16 cellular contexts compared by ENCODE assay signal in the genomic region with DNA sequence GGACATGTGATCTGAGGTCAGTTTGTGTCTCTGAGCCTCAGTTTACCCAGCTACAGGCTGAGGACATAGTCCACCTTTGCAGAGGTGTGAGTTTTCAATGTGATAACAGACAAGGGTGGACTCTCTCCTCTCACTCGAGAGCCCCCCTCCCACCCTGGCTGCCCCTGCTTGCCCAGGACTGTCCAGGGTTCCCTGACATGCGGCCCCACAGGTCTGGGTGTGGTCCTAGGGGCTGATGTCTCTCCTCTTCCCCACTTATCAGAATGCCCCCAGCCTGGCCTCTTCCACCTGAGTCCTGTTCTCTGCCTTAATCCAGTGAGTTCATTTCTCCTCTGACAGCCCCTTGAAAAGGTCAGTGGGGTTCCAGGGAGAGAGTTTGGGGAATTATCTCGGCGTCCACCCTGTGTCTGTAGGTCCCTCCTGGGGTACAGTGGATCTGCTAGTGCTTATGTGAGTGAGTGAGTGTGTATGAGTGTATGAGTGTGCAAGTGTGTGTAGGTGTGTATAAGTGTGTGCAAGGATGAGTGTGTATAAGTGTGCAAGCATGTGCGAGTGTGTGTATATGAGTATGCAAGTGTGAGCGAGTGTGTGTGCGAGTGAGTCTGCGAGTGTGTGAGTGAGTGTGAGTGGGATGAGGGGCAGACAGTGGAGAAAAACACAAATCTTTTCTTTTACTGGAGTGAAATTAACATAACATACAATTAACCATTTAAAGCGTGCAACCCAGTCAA.
"Had no signal": no experiment of that assay in that cellular context is flagged by ENCODE, and none has a peak within 500 bp of the region (broad histone marks: within the 10 kb centered on the region; RNA-seq: fewer than 3 reads in every experiment).

No MANE protein-coding gene starts in this region.

- H3K27me3 ChIP-seq: ascending aorta had no signal

- H3K4me1 ChIP-seq: ascending aorta, heart right ventricle, left ventricle myocardium inferior, prostate gland, right lobe of liver had no signal

- H3K9me3 ChIP-seq: ascending aorta, heart right ventricle, left ventricle myocardium inferior, prostate gland, right lobe of liver, thoracic aorta had no signal

- H3K27ac ChIP-seq: ascending aorta, heart right ventricle, left ventricle myocardium inferior, prostate gland, right lobe of liver, thoracic aorta, VCaP had no signal

- H3K4me3 ChIP-seq: ascending aorta, heart right ventricle, left ventricle myocardium inferior, prostate gland, right lobe of liver, thoracic aorta had no signal

- ATAC-seq: activated CD4-positive, alpha-beta T cell treated with anti-CD3 and anti-CD28 coated beads for 36 hours; activated CD8-positive, alpha-beta T cell treated with anti-CD3 and anti-CD28 coated beads, Interleukin-2, amount 10 ng/mL, durations not matched to agents 7 days and 5 days; stimulated activated naive CD8-positive, alpha-beta T cell treated with anti-CD3 and anti-CD28 coated beads, Interleukin-15, amount 100 ng/mL, for 72 hours; T-cell had no signal

- FAIRE-seq: colon had no signal

- DNase-seq: activated CD4-positive, alpha-beta T cell treated with anti-CD3 and anti-CD28 coated beads for 36 hours; activated CD8-positive, alpha-beta memory T cell treated with anti-CD3 and anti-CD28 coated beads, Interleukin-2, amount 50 U/mL, for 48 hours; activated CD8-positive, alpha-beta T cell treated with anti-CD3 and anti-CD28 coated beads, Interleukin-2, amount 10 ng/mL, durations not matched to agents 7 days and 5 days; heart right ventricle; left ventricle myocardium inferior; nucleus accumbens; stimulated activated CD4-positive, alpha-beta T cell treated with anti-CD3 and anti-CD28 coated beads, Interleukin-2, amount 100 ng/mL, for 48 hours; stimulated activated naive CD8-positive, alpha-beta T cell treated with anti-CD3 and anti-CD28 coated beads, Interleukin-15, amount 100 ng/mL, for 72 hours; T-cell; T1000 had no signal

- H3K36me3 ChIP-seq: ascending aorta, heart right ventricle, left ventricle myocardium inferior, prostate gland, right lobe of liver, thoracic aorta had no signal
